Comparison of ENCODE assay signal across 2 cellular contexts in the genomic region with DNA sequence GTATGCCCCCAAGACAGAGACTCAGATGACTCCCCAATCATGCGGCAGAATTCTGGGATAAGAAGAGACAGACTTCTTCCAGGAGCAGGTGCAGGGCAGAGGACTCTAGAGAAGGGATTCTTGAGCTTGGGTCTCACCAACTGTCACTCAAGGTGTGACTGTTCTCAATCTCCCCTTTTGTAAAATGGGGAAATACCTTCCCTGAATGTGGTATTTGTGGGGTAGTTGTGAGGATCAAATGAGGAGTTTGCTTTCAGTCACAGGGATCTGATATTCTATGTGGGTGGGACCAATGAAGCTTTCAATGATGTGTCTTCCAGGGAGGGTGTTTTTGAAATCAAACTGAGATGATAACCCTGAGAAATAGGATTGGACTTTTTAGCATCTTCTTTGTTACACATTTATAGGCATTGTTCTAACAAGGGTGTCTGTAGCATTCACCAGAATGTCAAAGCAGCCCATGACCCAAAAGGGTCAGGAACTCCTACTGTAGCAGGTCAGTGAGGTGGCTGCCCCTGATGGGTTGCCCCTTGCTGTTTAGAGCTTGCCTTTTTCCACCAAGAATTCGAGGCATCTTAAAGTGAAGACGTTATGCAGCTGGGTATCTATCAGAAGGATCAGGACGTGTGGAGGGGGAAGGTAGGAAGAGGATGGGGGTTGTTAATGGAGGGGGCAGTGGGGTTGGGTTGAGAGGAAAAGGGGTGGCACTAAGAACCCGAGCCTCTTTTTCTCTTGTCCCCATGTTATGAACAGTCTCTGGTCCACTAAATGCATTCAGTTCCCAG.
TF ChIP-seq lines count a peak whose summit lies in the region.

No MANE protein-coding gene starts in this region.

TF ChIP-seq in GM23338, 12 proteins besides CTCF, POLR2A, EP300 and RAD21 (continues in another document):
- TF ChIP-seq ZNF114 (CRISPR knock-in tag; IDR thresholded peaks at IDR 0.05) (no peak), STAT1 (IDR thresholded peaks at IDR 0.05; ENCODE audit: unreplicated experiment) (no peak), POLR2AphosphoS5 (IDR thresholded peaks at IDR 0.05; ENCODE audit: low read depth) (no peak), EZH2phosphoT487 (IDR thresholded peaks at IDR 0.05; ENCODE audit: unreplicated experiment) (no peak), JUNB (IDR thresholded peaks at IDR 0.05; ENCODE audit: unreplicated experiment) (no peak), NANOG (IDR thresholded peaks at IDR 0.05; ENCODE audit: borderline replicate concordance) (no peak), CREB1 (CRISPR knock-in tag; IDR thresholded peaks at IDR 0.05; ENCODE audit: low read depth) (no peak)
- TF ChIP-seq, protein P1, sequence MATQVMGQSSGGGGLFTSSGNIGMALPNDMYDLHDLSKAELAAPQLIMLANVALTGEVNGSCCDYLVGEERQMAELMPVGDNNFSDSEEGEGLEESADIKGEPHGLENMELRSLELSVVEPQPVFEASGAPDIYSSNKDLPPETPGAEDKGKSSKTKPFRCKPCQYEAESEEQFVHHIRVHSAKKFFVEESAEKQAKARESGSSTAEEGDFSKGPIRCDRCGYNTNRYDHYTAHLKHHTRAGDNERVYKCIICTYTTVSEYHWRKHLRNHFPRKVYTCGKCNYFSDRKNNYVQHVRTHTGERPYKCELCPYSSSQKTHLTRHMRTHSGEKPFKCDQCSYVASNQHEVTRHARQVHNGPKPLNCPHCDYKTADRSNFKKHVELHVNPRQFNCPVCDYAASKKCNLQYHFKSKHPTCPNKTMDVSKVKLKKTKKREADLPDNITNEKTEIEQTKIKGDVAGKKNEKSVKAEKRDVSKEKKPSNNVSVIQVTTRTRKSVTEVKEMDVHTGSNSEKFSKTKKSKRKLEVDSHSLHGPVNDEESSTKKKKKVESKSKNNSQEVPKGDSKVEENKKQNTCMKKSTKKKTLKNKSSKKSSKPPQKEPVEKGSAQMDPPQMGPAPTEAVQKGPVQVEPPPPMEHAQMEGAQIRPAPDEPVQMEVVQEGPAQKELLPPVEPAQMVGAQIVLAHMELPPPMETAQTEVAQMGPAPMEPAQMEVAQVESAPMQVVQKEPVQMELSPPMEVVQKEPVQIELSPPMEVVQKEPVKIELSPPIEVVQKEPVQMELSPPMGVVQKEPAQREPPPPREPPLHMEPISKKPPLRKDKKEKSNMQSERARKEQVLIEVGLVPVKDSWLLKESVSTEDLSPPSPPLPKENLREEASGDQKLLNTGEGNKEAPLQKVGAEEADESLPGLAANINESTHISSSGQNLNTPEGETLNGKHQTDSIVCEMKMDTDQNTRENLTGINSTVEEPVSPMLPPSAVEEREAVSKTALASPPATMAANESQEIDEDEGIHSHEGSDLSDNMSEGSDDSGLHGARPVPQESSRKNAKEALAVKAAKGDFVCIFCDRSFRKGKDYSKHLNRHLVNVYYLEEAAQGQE (IDR thresholded peaks at IDR 0.05; ENCODE audit: unreplicated experiment) = no peak
- TF ChIP-seq, protein P2, sequence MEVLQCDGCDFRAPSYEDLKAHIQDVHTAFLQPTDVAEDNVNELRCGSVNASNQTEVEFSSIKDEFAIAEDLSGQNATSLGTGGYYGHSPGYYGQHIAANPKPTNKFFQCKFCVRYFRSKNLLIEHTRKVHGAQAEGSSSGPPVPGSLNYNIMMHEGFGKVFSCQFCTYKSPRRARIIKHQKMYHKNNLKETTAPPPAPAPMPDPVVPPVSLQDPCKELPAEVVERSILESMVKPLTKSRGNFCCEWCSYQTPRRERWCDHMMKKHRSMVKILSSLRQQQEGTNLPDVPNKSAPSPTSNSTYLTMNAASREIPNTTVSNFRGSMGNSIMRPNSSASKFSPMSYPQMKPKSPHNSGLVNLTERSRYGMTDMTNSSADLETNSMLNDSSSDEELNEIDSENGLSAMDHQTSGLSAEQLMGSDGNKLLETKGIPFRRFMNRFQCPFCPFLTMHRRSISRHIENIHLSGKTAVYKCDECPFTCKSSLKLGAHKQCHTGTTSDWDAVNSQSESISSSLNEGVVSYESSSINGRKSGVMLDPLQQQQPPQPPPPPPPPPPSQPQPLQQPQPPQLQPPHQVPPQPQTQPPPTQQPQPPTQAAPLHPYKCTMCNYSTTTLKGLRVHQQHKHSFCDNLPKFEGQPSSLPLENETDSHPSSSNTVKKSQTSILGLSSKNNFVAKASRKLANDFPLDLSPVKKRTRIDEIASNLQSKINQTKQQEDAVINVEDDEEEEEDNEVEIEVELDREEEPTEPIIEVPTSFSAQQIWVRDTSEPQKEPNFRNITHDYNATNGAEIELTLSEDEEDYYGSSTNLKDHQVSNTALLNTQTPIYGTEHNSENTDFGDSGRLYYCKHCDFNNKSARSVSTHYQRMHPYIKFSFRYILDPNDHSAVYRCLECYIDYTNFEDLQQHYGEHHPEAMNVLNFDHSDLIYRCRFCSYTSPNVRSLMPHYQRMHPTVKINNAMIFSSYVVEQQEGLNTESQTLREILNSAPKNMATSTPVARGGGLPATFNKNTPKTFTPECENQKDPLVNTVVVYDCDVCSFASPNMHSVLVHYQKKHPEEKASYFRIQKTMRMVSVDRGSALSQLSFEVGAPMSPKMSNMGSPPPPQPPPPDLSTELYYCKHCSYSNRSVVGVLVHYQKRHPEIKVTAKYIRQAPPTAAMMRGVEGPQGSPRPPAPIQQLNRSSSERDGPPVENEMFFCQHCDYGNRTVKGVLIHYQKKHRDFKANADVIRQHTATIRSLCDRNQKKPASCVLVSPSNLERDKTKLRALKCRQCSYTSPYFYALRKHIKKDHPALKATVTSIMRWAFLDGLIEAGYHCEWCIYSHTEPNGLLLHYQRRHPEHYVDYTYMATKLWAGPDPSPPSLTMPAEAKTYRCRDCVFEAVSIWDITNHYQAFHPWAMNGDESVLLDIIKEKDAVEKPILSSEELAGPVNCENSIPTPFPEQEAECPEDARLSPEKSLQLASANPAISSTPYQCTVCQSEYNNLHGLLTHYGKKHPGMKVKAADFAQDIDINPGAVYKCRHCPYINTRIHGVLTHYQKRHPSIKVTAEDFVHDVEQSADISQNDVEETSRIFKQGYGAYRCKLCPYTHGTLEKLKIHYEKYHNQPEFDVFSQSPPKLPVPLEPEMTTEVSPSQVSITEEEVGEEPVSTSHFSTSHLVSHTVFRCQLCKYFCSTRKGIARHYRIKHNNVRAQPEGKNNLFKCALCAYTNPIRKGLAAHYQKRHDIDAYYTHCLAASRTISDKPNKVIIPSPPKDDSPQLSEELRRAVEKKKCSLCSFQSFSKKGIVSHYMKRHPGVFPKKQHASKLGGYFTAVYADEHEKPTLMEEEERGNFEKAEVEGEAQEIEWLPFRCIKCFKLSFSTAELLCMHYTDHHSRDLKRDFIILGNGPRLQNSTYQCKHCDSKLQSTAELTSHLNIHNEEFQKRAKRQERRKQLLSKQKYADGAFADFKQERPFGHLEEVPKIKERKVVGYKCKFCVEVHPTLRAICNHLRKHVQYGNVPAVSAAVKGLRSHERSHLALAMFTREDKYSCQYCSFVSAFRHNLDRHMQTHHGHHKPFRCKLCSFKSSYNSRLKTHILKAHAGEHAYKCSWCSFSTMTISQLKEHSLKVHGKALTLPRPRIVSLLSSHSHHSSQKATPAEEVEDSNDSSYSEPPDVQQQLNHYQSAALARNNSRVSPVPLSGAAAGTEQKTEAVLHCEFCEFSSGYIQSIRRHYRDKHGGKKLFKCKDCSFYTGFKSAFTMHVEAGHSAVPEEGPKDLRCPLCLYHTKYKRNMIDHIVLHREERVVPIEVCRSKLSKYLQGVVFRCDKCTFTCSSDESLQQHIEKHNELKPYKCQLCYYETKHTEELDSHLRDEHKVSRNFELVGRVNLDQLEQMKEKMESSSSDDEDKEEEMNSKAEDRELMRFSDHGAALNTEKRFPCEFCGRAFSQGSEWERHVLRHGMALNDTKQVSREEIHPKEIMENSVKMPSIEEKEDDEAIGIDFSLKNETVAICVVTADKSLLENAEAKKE (CRISPR knock-in tag; IDR thresholded peaks at IDR 0.05) = no peak

TF ChIP-seq in GM12878, 131 proteins besides CTCF, POLR2A, EP300 and RAD21:
- TF ChIP-seq, protein P3, sequence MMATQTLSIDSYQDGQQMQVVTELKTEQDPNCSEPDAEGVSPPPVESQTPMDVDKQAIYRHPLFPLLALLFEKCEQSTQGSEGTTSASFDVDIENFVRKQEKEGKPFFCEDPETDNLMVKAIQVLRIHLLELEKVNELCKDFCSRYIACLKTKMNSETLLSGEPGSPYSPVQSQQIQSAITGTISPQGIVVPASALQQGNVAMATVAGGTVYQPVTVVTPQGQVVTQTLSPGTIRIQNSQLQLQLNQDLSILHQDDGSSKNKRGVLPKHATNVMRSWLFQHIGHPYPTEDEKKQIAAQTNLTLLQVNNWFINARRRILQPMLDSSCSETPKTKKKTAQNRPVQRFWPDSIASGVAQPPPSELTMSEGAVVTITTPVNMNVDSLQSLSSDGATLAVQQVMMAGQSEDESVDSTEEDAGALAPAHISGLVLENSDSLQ (IDR thresholded peaks at IDR 0.05) = peak; percentile 34
- no peak for TF ChIP-seq NRF1 (conservative IDR thresholded peaks at IDR 0.05; ENCODE audit: low read depth, low read length)
